21 cellular contexts compared by ENCODE assay signal in genomic region chr10:121245799-121246198, GRCh38.
DNase-seq lines count a peak whose midpoint lies in the region; ATAC-seq and TF ChIP-seq lines count a peak whose summit lies in the region.
"Had no signal": no experiment of that assay in that cellular context is flagged by ENCODE, and none has a peak within 500 bp of the region (broad histone marks: within the 10 kb centered on the region; RNA-seq: fewer than 3 reads in every experiment).

No MANE protein-coding gene starts in this region.

- H3K4me1 ChIP-seq in trophoblast cell (ENCODE audit: control insufficient read depth in 1 of 2, insufficient read depth in 2 of 2, low read length in 2 of 2) (peaks cover 5 to 11% of the 10 kb centered on the region in 2 experiments), spleen (no peaks in the 10 kb centered on the region)
- H3K4me1 ChIP-seq: BE2C had no signal

- H3K36me3 ChIP-seq in trophoblast cell (ENCODE audit: control insufficient read depth in 1 of 2, insufficient read depth in 2 of 2, low read length in 2 of 2) (no peaks in the 10 kb centered on the region), spleen (no peaks in the 10 kb centered on the region)
- H3K36me3 ChIP-seq: BE2C had no signal

- peak overlapping the region; percentile 55 for H2BK120ac ChIP-seq in trophoblast cell (ENCODE audit: insufficient read depth, low read length, poor library complexity)

- no peak overlapping the region for H2AFZ ChIP-seq in trophoblast cell (ENCODE audit: insufficient read depth, low read length, poor library complexity)

- no peak overlapping the region for H3K9ac ChIP-seq in trophoblast cell (ENCODE audit: low read length)
- H3K9ac ChIP-seq: KMS-11 had no signal

- H3K9me3 ChIP-seq in trophoblast cell (ENCODE audit: insufficient read depth, low read depth, low read length) = no peaks in the 10 kb centered on the region
- no peaks in the 10 kb centered on the region for H3K9me3 ChIP-seq in spleen
- H3K9me3 ChIP-seq: BE2C had no signal

- peaks cover 8% of the 10 kb centered on the region for H3K79me1 ChIP-seq in trophoblast cell (ENCODE audit: low read length)

- peak; percentile 76 for ATAC-seq in esophagus mucosa
- no peak for ATAC-seq in GM19452 (IDR thresholded peaks at IDR 0.05; ENCODE audit: unreplicated experiment)
- ATAC-seq: stimulated activated naive CD8-positive, alpha-beta T cell treated with anti-CD3 and anti-CD28 coated beads, Interleukin-15, amount 100 ng/mL, for 72 hours had no signal

- TF ChIP-seq CTCF in LNCaP clone FGC (IDR thresholded peaks at IDR 0.05; ENCODE audit: control insufficient read depth, extremely low read depth, insufficient read depth) (no peak), spleen (IDR thresholded peaks at IDR 0.05 in 8 of 11, conservative IDR thresholded peaks at IDR 0.05 in 3 of 11) (no peak)

- H2BK12ac ChIP-seq in trophoblast cell (ENCODE audit: low read length) = peak overlapping the region; percentile 79

- no peak overlapping the region for H3K18ac ChIP-seq in trophoblast cell (ENCODE audit: low read length)

- peak; percentile 48 for DNase-seq in COLO668 (lab: John Stamatoyannopoulos, UW; ENCODE audit: unreplicated experiment)
- DNase-seq in LNCaP clone FGC (ENCODE audit: low read depth) = peak; percentile 72
- peak; percentile 7 to 43 for DNase-seq in trophoblast cell
- DNase-seq in stimulated activated naive CD4-positive, alpha-beta T cell treated with Interleukin-2 at 50 U/mL for 16 hours (lab: John Stamatoyannopoulos, UW) = no peak
- no peak for DNase-seq in spleen
- DNase-seq in NCI-H524 treated with DMSO at 0.1 percent for 48 hours (lab: John Stamatoyannopoulos, UW) = no peak
- DNase-seq: ACHN; activated CD4-positive, alpha-beta memory T cell treated with anti-CD3 and anti-CD28 coated beads for 36 hours; activated CD8-positive, alpha-beta memory T cell treated with anti-CD3 and anti-CD28 coated beads, Interleukin-2, amount 50 U/mL, for 4 hours; activated naive CD4-positive, alpha-beta T cell treated with anti-CD3 and anti-CD28 coated beads, Interleukin-2, amount 10 ng/mL, durations not matched to agents 7 days and 5 days; BE2C; DND-41; glutamatergic neuron; NCI-H1436 treated with DMSO at 0.1 percent for 48 hours; NCI-H526; stimulated activated naive CD8-positive, alpha-beta T cell treated with anti-CD3 and anti-CD28 coated beads, Interleukin-15, amount 100 ng/mL, for 72 hours; T-helper 1 cell had no signal

- no peak overlapping the region for H3K4ac ChIP-seq in trophoblast cell (ENCODE audit: low read depth, low read length)

- peak overlapping the region; percentile 37 for H2BK5ac ChIP-seq in trophoblast cell (ENCODE audit: low read depth, low read length, poor library complexity)

- no peak for TF ChIP-seq POLR2A in spleen (IDR thresholded peaks at IDR 0.05)

- H3K27ac ChIP-seq in trophoblast cell (ENCODE audit: low read depth, low read length) (peak overlapping the region; percentile 63), spleen (no peak overlapping the region)
- H3K27ac ChIP-seq: HL-60, KMS-11 had no signal

- WGBS in trophoblast cell (ENCODE audit: extremely low coverage, insufficient coverage, insufficient read length) = no CpG with 5 or more reads among the region's 1 CpG
- 55 to 74% (median 63%) methylated on average over 1 of the region's 1 CpG for WGBS in spleen, 5 donors

- intact Hi-C loops in spleen (cut with DNase I; ENCODE audit: low total_unique reads) = no loop called here

- no peak overlapping the region for H2AK5ac ChIP-seq in trophoblast cell (ENCODE audit: low read length)

- H3K4me2 ChIP-seq in trophoblast cell (ENCODE audit: low read length) = peak overlapping the region; percentile 3
- H3K4me2 ChIP-seq: KMS-11 had no signal

- H4K8ac ChIP-seq in trophoblast cell (ENCODE audit: low read depth, low read length) = no peak overlapping the region

- H3K23ac ChIP-seq in trophoblast cell (ENCODE audit: low read length) = no peak overlapping the region

- H3K4me3 ChIP-seq in LNCaP clone FGC (ENCODE audit: low read depth, low read length) (no peak overlapping the region), trophoblast cell (ENCODE audit: low read depth, low read length) (no peak overlapping the region), spleen (no peak overlapping the region)

- no peak overlapping the region for H3K14ac ChIP-seq in trophoblast cell (ENCODE audit: low read length)

- H4K91ac ChIP-seq in trophoblast cell (ENCODE audit: low read depth, low read length) = no peak overlapping the region

- H3K79me2 ChIP-seq in trophoblast cell (ENCODE audit: control insufficient read depth, insufficient read depth, low read length, poor library complexity) = no peaks in the 10 kb centered on the region

- no peaks in the 10 kb centered on the region for H3K27me3 ChIP-seq in trophoblast cell (ENCODE audit: insufficient read depth, low read length)
- H3K27me3 ChIP-seq in spleen (replicated peaks in 1 of 7) = peaks cover 0 to 13% (median 0%) of the 10 kb centered on the region in 7 donors
- H3K27me3 ChIP-seq: BE2C had no signal

- H4K12ac ChIP-seq in trophoblast cell (ENCODE audit: low read depth, low read length) = no peak overlapping the region

Comparison
In these comparisons a context has a peak if more than half of its experiments do, and no peak if none do; other contexts are left out.
1. DNase-seq: peak in COLO668 (single experiment), LNCaP clone FGC (single experiment) and trophoblast cell (2 of 2); none in stimulated activated naive CD4-positive, alpha-beta T cell treated with Interleukin-2 at 50 U/mL for 16 hours (single experiment), spleen (single experiment) and NCI-H524 treated with DMSO at 0.1 percent for 48 hours (single experiment).